1 cellular context compared by ENCODE assay signal in genomic region chr20:5080384-5080877, GRCh38.
TF ChIP-seq lines count a peak whose summit lies in the region.

No MANE protein-coding gene starts in this region.

TF ChIP-seq in HepG2, 621 proteins besides CTCF, POLR2A, EP300 and RAD21 (continues in another document):
- TF ChIP-seq LCORL (IDR thresholded peaks at IDR 0.05) (no peak), LCORL (CRISPR knock-in tag; IDR thresholded peaks at IDR 0.05) (no peak), ZNF687 (CRISPR knock-in tag; IDR thresholded peaks at IDR 0.05) (no peak), ZNF367 (CRISPR knock-in tag; IDR thresholded peaks at IDR 0.05; ENCODE audit: borderline replicate concordance) (no peak), ATF3 (CRISPR knock-in tag; IDR thresholded peaks at IDR 0.05) (no peak), NFE2L2 (IDR thresholded peaks at IDR 0.05; ENCODE audit: low read length) (peak; percentile 58), KDM3A (CRISPR knock-in tag; IDR thresholded peaks at IDR 0.05; ENCODE audit: low read depth) (no peak), ZNF3 (CRISPR knock-in tag; IDR thresholded peaks at IDR 0.05) (no peak), YEATS2 (CRISPR knock-in tag; IDR thresholded peaks at IDR 0.05; ENCODE audit: borderline replicate concordance) (no peak), ZFP36L1 (CRISPR knock-in tag; IDR thresholded peaks at IDR 0.05) (no peak), ZBTB44 (CRISPR knock-in tag; IDR thresholded peaks at IDR 0.05) (no peak), CENPX (CRISPR knock-in tag; IDR thresholded peaks at IDR 0.05) (no peak), CBX5 (CRISPR knock-in tag; IDR thresholded peaks at IDR 0.05; ENCODE audit: borderline replicate concordance) (no peak), ZNF275 (CRISPR knock-in tag; IDR thresholded peaks at IDR 0.05; ENCODE audit: borderline replicate concordance) (no peak), BATF2 (CRISPR knock-in tag; IDR thresholded peaks at IDR 0.05) (no peak), ZNF530 (CRISPR knock-in tag; IDR thresholded peaks at IDR 0.05; ENCODE audit: low read depth) (no peak), ERF (CRISPR knock-in tag; IDR thresholded peaks at IDR 0.05) (no peak), PRPF4 (IDR thresholded peaks at IDR 0.05; ENCODE audit: low read depth, low read length, poor library complexity, severe bottlenecking) (no peak), RFX5 (IDR thresholded peaks at IDR 0.05; ENCODE audit: low read depth, low read length) (no peak), ZNF292 (CRISPR knock-in tag; IDR thresholded peaks at IDR 0.05; ENCODE audit: borderline replicate concordance, low read depth) (no peak; the same call in 1 of the 2 replicates), ZNF510 (CRISPR knock-in tag; IDR thresholded peaks at IDR 0.05; ENCODE audit: low read depth) (no peak), TOPORS (CRISPR knock-in tag; IDR thresholded peaks at IDR 0.05) (no peak), HDAC6 (IDR thresholded peaks at IDR 0.05; ENCODE audit: low read depth, low read length) (no peak), TBL1XR1 (IDR thresholded peaks at IDR 0.05; ENCODE audit: borderline replicate concordance, low read length, partially characterized antibody) (no peak), ZKSCAN5 (CRISPR knock-in tag; IDR thresholded peaks at IDR 0.05) (no peak), ZFP1 (CRISPR knock-in tag; IDR thresholded peaks at IDR 0.05) (no peak), ZBTB33 (CRISPR knock-in tag; IDR thresholded peaks at IDR 0.05) (peak; percentile 56; the same call in 1 of the 2 replicates), ZNF441 (CRISPR knock-in tag; IDR thresholded peaks at IDR 0.05; ENCODE audit: borderline replicate concordance) (no peak), ZMYM3 (CRISPR knock-in tag; IDR thresholded peaks at IDR 0.05) (peak; percentile 36; the same call in 1 of the 2 replicates), PRDM10 (CRISPR knock-in tag; IDR thresholded peaks at IDR 0.05; ENCODE audit: low read depth) (no peak), RFX1 (IDR thresholded peaks at IDR 0.05) (no peak), ZNF484 (CRISPR knock-in tag; IDR thresholded peaks at IDR 0.05; ENCODE audit: borderline replicate concordance, low read depth) (no peak), MIXL1 (CRISPR knock-in tag; IDR thresholded peaks at IDR 0.05) (no peak), CEBPB (IDR thresholded peaks at IDR 0.05; ENCODE audit: borderline replicate concordance, low read depth, low read length) (peak; percentile 82), ZNF446 (CRISPR knock-in tag; IDR thresholded peaks at IDR 0.05) (no peak), ZFX (CRISPR knock-in tag; IDR thresholded peaks at IDR 0.05; ENCODE audit: low read depth) (no peak), PLSCR1 (CRISPR knock-in tag; IDR thresholded peaks at IDR 0.05; ENCODE audit: borderline replicate concordance) (no peak), MXD4 (CRISPR knock-in tag; IDR thresholded peaks at IDR 0.05) (no peak), ZBTB10 (CRISPR knock-in tag; IDR thresholded peaks at IDR 0.05; ENCODE audit: borderline replicate concordance) (no peak), CEBPG (CRISPR knock-in tag; IDR thresholded peaks at IDR 0.05) (peak; percentile 34; the same call in 1 of the 2 replicates), ZNF468 (CRISPR knock-in tag; IDR thresholded peaks at IDR 0.05) (no peak), ZNF263 (CRISPR knock-in tag; IDR thresholded peaks at IDR 0.05) (no peak)
